11 cellular contexts compared by ENCODE assay signal in genomic region chr2:127515383-127515915, GRCh38. TPM values are rescaled to one million over a fixed set of nuclear protein-coding genes. Genes with fewer than 3 reads are reported as not detected.
DNase-seq lines count a peak whose midpoint lies in the region; ATAC-seq and TF ChIP-seq lines count a peak whose summit lies in the region.
"Had no signal": no experiment of that assay in that cellular context is flagged by ENCODE, and none has a peak within 500 bp of the region (broad histone marks: within the 10 kb centered on the region; RNA-seq: fewer than 3 reads in every experiment).

No MANE protein-coding gene starts in this region.

- H3K4me1 ChIP-seq in esophagus (ENCODE audit: control insufficient read depth in 2 of 2, insufficient read depth in 2 of 2, low read length in 1 of 2) (peaks cover 0 to 6% of the 10 kb centered on the region in 2 donors), mucosa of descending colon (ENCODE audit: low read depth) (peaks cover 5% of the 10 kb centered on the region), tibial artery (peaks cover 0 to 34% (median 12%) of the 10 kb centered on the region in 4 donors)

- H3K27ac ChIP-seq in esophagus (ENCODE audit: low read depth in 2 of 2, low read length in 1 of 2), result peak overlapping the region; percentile 40 to 61
- peak overlapping the region; percentile 28 to 57 for H3K27ac ChIP-seq in tibial artery
- H3K27ac ChIP-seq: epithelial cell of prostate, PC-9 had no signal

- no peaks in the 10 kb centered on the region for H3K9me3 ChIP-seq in esophagus (ENCODE audit: control insufficient read depth in 2 of 2, insufficient read depth in 1 of 2, low read depth in 1 of 2, low read length in 1 of 2)
- H3K9me3 ChIP-seq in mucosa of descending colon, result no peaks in the 10 kb centered on the region
- no peaks in the 10 kb centered on the region for H3K9me3 ChIP-seq in tibial artery

- H3K4me3 Mint-ChIP-seq in activated T-cell treated with anti-CD3 and anti-CD28 coated beads, Interleukin-2, amount 50 U/mL, for 24 hours, result no peak overlapping the region

- peak; percentile 20 for ATAC-seq in mucosa of descending colon
- no peak for ATAC-seq in GM21786 (IDR thresholded peaks at IDR 0.05; ENCODE audit: unreplicated experiment)

- H3K4me1 Mint-ChIP-seq in activated T-cell treated with anti-CD3 and anti-CD28 coated beads, Interleukin-2, amount 50 U/mL, for 24 hours (ENCODE audit: low read depth), result peaks cover 82% of the 10 kb centered on the region

- no peaks in the 10 kb centered on the region for H3K9me3 Mint-ChIP-seq in activated T-cell treated with anti-CD3 and anti-CD28 coated beads, Interleukin-2, amount 50 U/mL, for 24 hours

- H3K4me3 ChIP-seq in esophagus (ENCODE audit: low read depth in 1 of 2, low read length in 2 of 2) (no peak overlapping the region), mucosa of descending colon (no peak overlapping the region), tibial artery (no peak overlapping the region)
- H3K4me3 ChIP-seq: PC-9 had no signal

- H3K36me3 ChIP-seq in esophagus (ENCODE audit: control insufficient read depth in 2 of 2, insufficient read depth in 2 of 2, low read length in 1 of 2), result peaks cover 0 to 6% of the 10 kb centered on the region in 2 donors
- H3K36me3 ChIP-seq in mucosa of descending colon (ENCODE audit: low read depth), result no peaks in the 10 kb centered on the region
- peaks cover 9 to 16% (median 13%) of the 10 kb centered on the region in 3 donors for H3K36me3 ChIP-seq in tibial artery

- TF ChIP-seq CTCF in mucosa of descending colon (IDR thresholded peaks at IDR 0.05), result no peak
- TF ChIP-seq CTCF in tibial artery (IDR thresholded peaks at IDR 0.05), result no peak

- H3K36me3 Mint-ChIP-seq in activated T-cell treated with anti-CD3 and anti-CD28 coated beads, Interleukin-2, amount 50 U/mL, for 24 hours (ENCODE audit: low read depth), result peaks cover 93% of the 10 kb centered on the region

- H3K27me3 Mint-ChIP-seq in activated T-cell treated with anti-CD3 and anti-CD28 coated beads, Interleukin-2, amount 50 U/mL, for 24 hours, result no peaks in the 10 kb centered on the region

- H3K27ac Mint-ChIP-seq in activated T-cell treated with anti-CD3 and anti-CD28 coated beads, Interleukin-2, amount 50 U/mL, for 24 hours, result peak overlapping the region; percentile 29

- 56 to 63% methylated on average over 6 of the region's 6 CpGs for WGBS in esophagus, 2 donors

- no peak for DNase-seq in activated T-cell treated with anti-CD3 and anti-CD28 coated beads, Interleukin-2, amount 50 U/mL, for 24 hours
- no peak for DNase-seq in activated T-cell treated with anti-CD3 and anti-CD28 coated beads, Interleukin-2, amount 50 U/mL, for 48 hours
- DNase-seq in mucosa of descending colon (no peak), tibial artery (no peak), inferior parietal cortex (ENCODE audit: extremely low spot score) (no peak), NCI-H1417 (lab: John Stamatoyannopoulos, UW) (no peak)
- DNase-seq: PC-9; stimulated activated CD4-positive, alpha-beta T cell treated with anti-CD3 and anti-CD28 coated beads, Interleukin-1b, Interleukin-23, amount 100 ng/mL, for 48 hours had no signal

- H3K27me3 ChIP-seq in esophagus (ENCODE audit: control insufficient read depth in 1 of 2, insufficient read depth in 2 of 2, low read length in 2 of 2) (no peaks in the 10 kb centered on the region), tibial artery (no peaks in the 10 kb centered on the region)

- intact Hi-C loops in mucosa of descending colon (cut with DNase I, micrococcal nuclease), result no loop called here
- intact Hi-C loops in tibial artery (cut with DNase I; ENCODE audit: low total_unique reads), result no loop called here

RNA-seq across cellular contexts. Expression of gene IWS1, which starts 10.8 kb away (rescaled TPM):
- polyA plus RNA-seq in esophagus, result 10 to 100 TPM; 14.1 to 19.7 TPM
- 10 to 100 TPM; 32.3 to 38.4 (median 33.2) TPM for total RNA-seq in mucosa of descending colon

RNA-seq across cellular contexts. Expression of gene MYO7B, which starts 20.0 kb away (rescaled TPM):
- polyA plus RNA-seq in esophagus, result under 1 TPM; 0.09 to 0.20 TPM
- total RNA-seq in mucosa of descending colon, result 100 to 1,000 TPM; 118 to 305 (median 199) TPM
- total RNA-seq: PC-9 had no signal
